In the genomic region with DNA sequence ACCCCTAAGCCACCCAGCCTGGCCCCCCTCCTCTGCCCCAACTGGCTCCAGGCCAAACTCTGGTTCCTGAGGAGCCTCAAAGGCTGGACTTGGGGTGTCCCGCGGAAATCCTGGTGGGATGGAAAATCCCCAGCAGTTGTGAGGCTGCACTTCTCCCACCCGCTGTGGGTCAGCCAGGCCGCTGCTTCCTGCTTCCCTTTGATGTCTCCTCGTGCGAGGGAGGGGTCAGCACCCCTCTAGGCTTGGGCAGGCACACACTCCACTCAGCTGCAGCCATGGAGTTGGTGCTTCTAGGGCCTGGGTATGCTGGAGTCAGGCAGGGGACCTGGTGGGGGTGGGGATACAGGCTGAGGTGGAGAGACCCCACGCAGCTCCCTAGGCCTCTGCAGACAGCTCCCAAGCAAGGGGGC, we compare ENCODE assay signal across 18 cellular contexts. TPM values are rescaled to one million over a fixed set of nuclear protein-coding genes. Genes with fewer than 3 reads are reported as not detected.
A peak's percentile ranks its signal among the peaks of the same experiment; 100 is the strongest.
DNase-seq lines count a peak whose midpoint lies in the region; ATAC-seq and TF ChIP-seq lines count a peak whose summit lies in the region.
"Had no signal": no experiment of that assay in that cellular context is flagged by ENCODE, and none has a peak within 500 bp of the region (broad histone marks: within the 10 kb centered on the region; RNA-seq: fewer than 3 reads in every experiment).

No MANE protein-coding gene starts in this region.

- TF ChIP-seq CTCF in body of pancreas (IDR thresholded peaks at IDR 0.05), result no peak
- TF ChIP-seq CTCF in right lobe of liver (IDR thresholded peaks at IDR 0.05), result no peak
- no peak for TF ChIP-seq CTCF in suprapubic skin (IDR thresholded peaks at IDR 0.05)

- no peak for ATAC-seq in body of pancreas
- peak in 3 of 4 donors; percentile 13 to 23 (median 16) for ATAC-seq in right lobe of liver
- ATAC-seq in GM18873 (IDR thresholded peaks at IDR 0.05; ENCODE audit: low FRiP score, unreplicated experiment), result no peak
- ATAC-seq: PC-3 had no signal

- TF ChIP-seq EP300 in suprapubic skin (IDR thresholded peaks at IDR 0.05), result no peak

- no peaks in the 10 kb centered on the region for H3K27me3 ChIP-seq in body of pancreas
- H3K27me3 ChIP-seq in right lobe of liver, result no peaks in the 10 kb centered on the region
- no peaks in the 10 kb centered on the region for H3K27me3 ChIP-seq in suprapubic skin
- H3K27me3 ChIP-seq: neutrophil, stomach, uterus had no signal

- peak; percentile 11 for DNase-seq in NCI-H69 (lab: John Stamatoyannopoulos, UW)
- DNase-seq in body of pancreas, result peak in 3 of 4 donors; percentile 10 to 19 (median 17)
- DNase-seq in right lobe of liver, result peak in 2 of 3 donors; percentile 47 to 58
- DNase-seq in suprapubic skin (ENCODE audit: low spot score in 2 of 2), result peak; percentile 52 to 71
- no peak for DNase-seq in T-helper 9 cell
- DNase-seq in GM03348 (ENCODE audit: low spot score), result no peak
- DNase-seq: activated CD4-positive, alpha-beta T cell treated with anti-CD3 and anti-CD28 coated beads for 48 hours; activated naive CD4-positive, alpha-beta T cell treated with anti-CD3 and anti-CD28 coated beads for 36 hours; Calu3; Karpas-422; NCI-H1105; NCI-H748 treated with DMSO at 0.1 percent for 48 hours; PC-3; SK-N-SH; stomach had no signal

- TF ChIP-seq POLR2A in body of pancreas (IDR thresholded peaks at IDR 0.05) (no peak), right lobe of liver (IDR thresholded peaks at IDR 0.05) (no peak), suprapubic skin (IDR thresholded peaks at IDR 0.05) (no peak)

- H3K27ac ChIP-seq in body of pancreas, result peak overlapping the region in 2 of 4 donors; percentile 4 to 5
- H3K27ac ChIP-seq in right lobe of liver, result no peak overlapping the region
- H3K27ac ChIP-seq in suprapubic skin, result no peak overlapping the region
- H3K27ac ChIP-seq: neutrophil had no signal

- no peaks in the 10 kb centered on the region for H3K9me3 ChIP-seq in body of pancreas
- H3K9me3 ChIP-seq in right lobe of liver, result no peaks in the 10 kb centered on the region
- H3K9me3 ChIP-seq in suprapubic skin, result no peaks in the 10 kb centered on the region
- H3K9me3 ChIP-seq: neutrophil, SK-N-SH, stomach, uterus had no signal

- intact Hi-C loops in body of pancreas (cut with DNase I) (no loop called here), right lobe of liver (cut with DNase I) (no loop called here)

- 72% methylated on average over 7 of the region's 7 CpGs; no CpG with 5 or more reads in 1 of the 2 donors for WGBS in body of pancreas, 2 donors
- WGBS in right lobe of liver (ENCODE audit: insufficient coverage, low coverage, low lambda C conversion rate, missing lambda C conversion rate), result 40% methylated on average over 3 of the region's 7 CpGs
- 100% methylated on average over 1 of the region's 7 CpGs for WGBS in suprapubic skin

- H3K36me3 ChIP-seq in body of pancreas (replicated peaks in 1 of 2; ENCODE audit: insufficient read depth in 1 of 2, low read depth in 2 of 2) (no peaks in the 10 kb centered on the region), right lobe of liver (no peaks in the 10 kb centered on the region), suprapubic skin (peaks cover 3% of the 10 kb centered on the region)
- H3K36me3 ChIP-seq: uterus had no signal

- H3K4me3 ChIP-seq in body of pancreas (no peak overlapping the region), right lobe of liver (no peak overlapping the region), suprapubic skin (no peak overlapping the region)
- H3K4me3 ChIP-seq: stomach, uterus had no signal

- H3K4me1 ChIP-seq in body of pancreas (peaks cover 65% of the 10 kb centered on the region), right lobe of liver (no peaks in the 10 kb centered on the region), suprapubic skin (peaks cover 8% of the 10 kb centered on the region)
- H3K4me1 ChIP-seq: uterus had no signal

RNA-seq across cellular contexts. Expression of gene KCNQ1OT1, which starts 12.0 kb away (rescaled TPM):
- total RNA-seq in body of pancreas, result 1 to 10 TPM; 3.6 to 9.2 TPM
- 1 to 10 TPM in 2 of 6 experiments, under 1 TPM in 4; 0.37 to 1.7 (median 0.60) TPM for total RNA-seq in right lobe of liver
- total RNA-seq in suprapubic skin, result 1 to 10 TPM; 2.5 to 4.5 (median 3.1) TPM

Comparison
In these comparisons a context has a peak if more than half of its experiments do, and no peak if none do; other contexts are left out.
1. DNase-seq: peak in NCI-H69 (single experiment), body of pancreas (3 of 4), right lobe of liver (2 of 3) and suprapubic skin (2 of 2); none in T-helper 9 cell (single experiment) and GM03348 (single experiment).
2. ATAC-seq: peak in right lobe of liver (3 of 4); none in body of pancreas (single experiment) and GM18873 (single experiment).